In the genomic region with DNA sequence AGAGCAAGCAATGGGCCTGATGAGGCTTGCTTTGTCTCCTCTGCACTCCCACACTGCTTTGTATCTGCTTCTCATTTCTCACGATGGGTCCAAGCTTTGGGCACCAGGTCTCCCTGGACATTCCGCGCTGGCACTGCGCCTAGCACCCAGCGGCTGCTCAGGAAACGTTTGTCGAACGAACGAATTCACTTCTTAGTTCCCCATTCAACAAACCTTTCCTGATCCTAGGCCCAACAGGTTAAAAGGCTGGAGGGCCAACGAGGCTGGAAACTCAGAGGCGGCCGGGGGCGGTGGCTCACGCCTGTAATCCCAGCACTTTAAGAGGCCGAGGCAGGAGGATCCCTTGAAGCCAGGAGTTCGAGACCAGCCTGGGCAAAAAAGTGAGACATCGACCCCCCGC, we compare ENCODE assay signal across 1 cellular context.
TF ChIP-seq lines count a peak whose summit lies in the region.

No MANE protein-coding gene starts in this region.

TF ChIP-seq in liver, 16 proteins besides CTCF, POLR2A, EP300 and RAD21 (continued from another document):
- TF ChIP-seq, protein P1, sequence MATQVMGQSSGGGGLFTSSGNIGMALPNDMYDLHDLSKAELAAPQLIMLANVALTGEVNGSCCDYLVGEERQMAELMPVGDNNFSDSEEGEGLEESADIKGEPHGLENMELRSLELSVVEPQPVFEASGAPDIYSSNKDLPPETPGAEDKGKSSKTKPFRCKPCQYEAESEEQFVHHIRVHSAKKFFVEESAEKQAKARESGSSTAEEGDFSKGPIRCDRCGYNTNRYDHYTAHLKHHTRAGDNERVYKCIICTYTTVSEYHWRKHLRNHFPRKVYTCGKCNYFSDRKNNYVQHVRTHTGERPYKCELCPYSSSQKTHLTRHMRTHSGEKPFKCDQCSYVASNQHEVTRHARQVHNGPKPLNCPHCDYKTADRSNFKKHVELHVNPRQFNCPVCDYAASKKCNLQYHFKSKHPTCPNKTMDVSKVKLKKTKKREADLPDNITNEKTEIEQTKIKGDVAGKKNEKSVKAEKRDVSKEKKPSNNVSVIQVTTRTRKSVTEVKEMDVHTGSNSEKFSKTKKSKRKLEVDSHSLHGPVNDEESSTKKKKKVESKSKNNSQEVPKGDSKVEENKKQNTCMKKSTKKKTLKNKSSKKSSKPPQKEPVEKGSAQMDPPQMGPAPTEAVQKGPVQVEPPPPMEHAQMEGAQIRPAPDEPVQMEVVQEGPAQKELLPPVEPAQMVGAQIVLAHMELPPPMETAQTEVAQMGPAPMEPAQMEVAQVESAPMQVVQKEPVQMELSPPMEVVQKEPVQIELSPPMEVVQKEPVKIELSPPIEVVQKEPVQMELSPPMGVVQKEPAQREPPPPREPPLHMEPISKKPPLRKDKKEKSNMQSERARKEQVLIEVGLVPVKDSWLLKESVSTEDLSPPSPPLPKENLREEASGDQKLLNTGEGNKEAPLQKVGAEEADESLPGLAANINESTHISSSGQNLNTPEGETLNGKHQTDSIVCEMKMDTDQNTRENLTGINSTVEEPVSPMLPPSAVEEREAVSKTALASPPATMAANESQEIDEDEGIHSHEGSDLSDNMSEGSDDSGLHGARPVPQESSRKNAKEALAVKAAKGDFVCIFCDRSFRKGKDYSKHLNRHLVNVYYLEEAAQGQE (IDR thresholded peaks at IDR 0.05): no peak
- TF ChIP-seq TAF1 (conservative IDR thresholded peaks at IDR 0.05): no peak
- TF ChIP-seq YY1 (IDR thresholded peaks at IDR 0.05): no peak
